Comparison of ENCODE assay signal across 23 cellular contexts in genomic region chr2:106167067-106167466, GRCh38. TPM values are rescaled to one million over a fixed set of nuclear protein-coding genes. Genes with fewer than 3 reads are reported as not detected.
A peak's percentile ranks its signal among the peaks of the same experiment; 100 is the strongest.
DNase-seq lines count a peak whose midpoint lies in the region; ATAC-seq and TF ChIP-seq lines count a peak whose summit lies in the region.
"Had no signal": no experiment of that assay in that cellular context is flagged by ENCODE, and none has a peak within 500 bp of the region (broad histone marks: within the 10 kb centered on the region; RNA-seq: fewer than 3 reads in every experiment).

No MANE protein-coding gene starts in this region.

- H3K27me3 ChIP-seq in GM23338 (ENCODE audit: insufficient read depth) (no peaks in the 10 kb centered on the region), MM.1S (replicated peaks; ENCODE audit: insufficient read depth, low read length) (no peaks in the 10 kb centered on the region)
- H3K27me3 ChIP-seq: dorsolateral prefrontal cortex had no signal

- DNase-seq in activated naive CD4-positive, alpha-beta T cell treated with anti-CD3 and anti-CD28 coated beads, Interleukin-2, amount 10 ng/mL, durations not matched to agents 7 days and 5 days = no peak
- no peak for DNase-seq in activated naive CD4-positive, alpha-beta T cell (lab: John Stamatoyannopoulos, UW)
- DNase-seq in GM23338 (ENCODE audit: low spot score) = no peak
- no peak for DNase-seq in activated naive CD4-positive, alpha-beta T cell treated with anti-CD3 and anti-CD28 coated beads, Interleukin-2, amount 50 U/mL, for 72 hours (ENCODE audit: low spot score in 2 of 2)
- no peak for DNase-seq in stimulated activated effector memory CD8-positive, alpha-beta T cell treated with anti-CD3 and anti-CD28 coated beads, Interleukin-12 subunit alpha, Interleukin-12 subunit beta, amount 100 ng/mL, for 72 hours (ENCODE audit: low spot score in 2 of 2)
- no peak for DNase-seq in MM.1S
- no peak for DNase-seq in stimulated activated CD4-positive, alpha-beta T cell treated with anti-CD3 and anti-CD28 coated beads, Interleukin-4, amount 100 ng/mL, for 1 hour
- DNase-seq in NCI-H2227 treated with DMSO at 0.1 percent for 48 hours (lab: John Stamatoyannopoulos, UW) = no peak
- DNase-seq: activated B cell treated with CpG ODN at 0.5 μM for 24 hours; activated CD8-positive, alpha-beta T cell treated with anti-CD3 and anti-CD28 coated beads for 36 hours; activated naive CD8-positive, alpha-beta T cell treated with anti-CD3 and anti-CD28 coated beads, Interleukin-2, amount 10 ng/mL, durations not matched to agents 7 days and 5 days; activated T-cell treated with anti-CD3 and anti-CD28 coated beads for 4 hours; C1 segment of cervical spinal cord; dorsolateral prefrontal cortex; Kasumi-1; NCI-H1092; NCI-H2029; OCI-M1; stimulated activated CD4-positive, alpha-beta T cell treated with anti-CD3 and anti-CD28 coated beads, Interleukin-1b, Interleukin-23, amount 100 ng/mL, for 48 hours; substantia nigra; T-helper 9 cell had no signal

- H3K79me2 ChIP-seq in GM23338 (replicated peaks; ENCODE audit: insufficient read depth) (peaks cover 73% of the 10 kb centered on the region), MM.1S (ENCODE audit: low read length) (peaks cover 4% of the 10 kb centered on the region; the same call in 1 of the 2 replicates)

- H3K36me3 ChIP-seq in GM23338 (ENCODE audit: insufficient read depth) (peaks cover 4% of the 10 kb centered on the region; the same call in 1 of the 2 replicates), MM.1S (replicated peaks; ENCODE audit: insufficient read depth, low read length) (no peaks in the 10 kb centered on the region)

- H3K4me1 ChIP-seq in GM23338 (ENCODE audit: insufficient read depth) = peaks cover 62% of the 10 kb centered on the region
- H3K4me1 ChIP-seq in MM.1S (ENCODE audit: low read length) = no peaks in the 10 kb centered on the region

- ATAC-seq in GM23338 = no peak
- ATAC-seq in activated naive CD4-positive, alpha-beta T cell treated with anti-CD3 and anti-CD28 coated beads, Interleukin-2, amount 50 U/mL, for 72 hours = no peak
- no peak for ATAC-seq in stimulated activated effector memory CD8-positive, alpha-beta T cell treated with anti-CD3 and anti-CD28 coated beads, Interleukin-12 subunit alpha, Interleukin-12 subunit beta, amount 100 ng/mL, for 72 hours
- ATAC-seq: activated CD8-positive, alpha-beta T cell treated with anti-CD3 and anti-CD28 coated beads for 36 hours had no signal

- H3K4me3 ChIP-seq in GM23338 = no peak overlapping the region
- no peak overlapping the region for H3K4me3 ChIP-seq in MM.1S (ENCODE audit: low read length)
- H3K4me3 ChIP-seq: dorsolateral prefrontal cortex, HAP-1, lung had no signal

- no peak for TF ChIP-seq CTCF in GM23338 (conservative IDR thresholded peaks at IDR 0.05; ENCODE audit: low read depth in 2 of 2)
- no peak for TF ChIP-seq CTCF in MM.1S (IDR thresholded peaks at IDR 0.05; ENCODE audit: low read length)

- no peaks in the 10 kb centered on the region for H3K9me3 ChIP-seq in MM.1S (replicated peaks; ENCODE audit: insufficient read depth, low read length)
- H3K9me3 ChIP-seq: HAP-1 had no signal

- H3K9me3 Mint-ChIP-seq in activated naive CD4-positive, alpha-beta T cell treated with anti-CD3 and anti-CD28 coated beads, Interleukin-2, amount 10 ng/mL, durations not matched to agents 7 days and 5 days = no peaks in the 10 kb centered on the region
- no peaks in the 10 kb centered on the region for H3K9me3 Mint-ChIP-seq in GM23338
- no peaks in the 10 kb centered on the region for H3K9me3 Mint-ChIP-seq in activated naive CD4-positive, alpha-beta T cell treated with anti-CD3 and anti-CD28 coated beads, Interleukin-2, amount 50 U/mL, for 72 hours
- no peaks in the 10 kb centered on the region for H3K9me3 Mint-ChIP-seq in stimulated activated effector memory CD8-positive, alpha-beta T cell treated with anti-CD3 and anti-CD28 coated beads, Interleukin-12 subunit alpha, Interleukin-12 subunit beta, amount 100 ng/mL, for 72 hours
- H3K9me3 Mint-ChIP-seq: activated B cell treated with CpG ODN at 0.5 μM for 24 hours; activated CD8-positive, alpha-beta T cell treated with anti-CD3 and anti-CD28 coated beads for 36 hours had no signal

- no peaks in the 10 kb centered on the region; the same call in none of the 2 replicates for H4K20me1 ChIP-seq in GM23338 (replicated peaks; ENCODE audit: insufficient read depth)
- H4K20me1 ChIP-seq in MM.1S (ENCODE audit: insufficient read depth, low read length) = no peaks in the 10 kb centered on the region

- no peak overlapping the region for H3K9ac ChIP-seq in MM.1S (ENCODE audit: low read length)

- H3K4me1 Mint-ChIP-seq in activated naive CD4-positive, alpha-beta T cell treated with anti-CD3 and anti-CD28 coated beads, Interleukin-2, amount 10 ng/mL, durations not matched to agents 7 days and 5 days = peaks cover 59% of the 10 kb centered on the region
- peaks cover 60% of the 10 kb centered on the region for H3K4me1 Mint-ChIP-seq in GM23338
- peaks cover 37% of the 10 kb centered on the region for H3K4me1 Mint-ChIP-seq in stimulated activated effector memory CD8-positive, alpha-beta T cell treated with anti-CD3 and anti-CD28 coated beads, Interleukin-12 subunit alpha, Interleukin-12 subunit beta, amount 100 ng/mL, for 72 hours

- H3K4me3 Mint-ChIP-seq in activated naive CD4-positive, alpha-beta T cell treated with anti-CD3 and anti-CD28 coated beads, Interleukin-2, amount 10 ng/mL, durations not matched to agents 7 days and 5 days = no peak overlapping the region
- no peak overlapping the region for H3K4me3 Mint-ChIP-seq in GM23338
- H3K4me3 Mint-ChIP-seq in stimulated activated effector memory CD8-positive, alpha-beta T cell treated with anti-CD3 and anti-CD28 coated beads, Interleukin-12 subunit alpha, Interleukin-12 subunit beta, amount 100 ng/mL, for 72 hours = no peak overlapping the region
- H3K4me3 Mint-ChIP-seq: activated B cell treated with CpG ODN at 0.5 μM for 24 hours; activated CD8-positive, alpha-beta T cell treated with anti-CD3 and anti-CD28 coated beads for 36 hours; activated naive CD8-positive, alpha-beta T cell treated with anti-CD3 and anti-CD28 coated beads, Interleukin-2, amount 10 ng/mL, durations not matched to agents 7 days and 5 days had no signal

- CTCF ChIA-PET in activated naive CD4-positive, alpha-beta T cell treated with anti-CD3 and anti-CD28 coated beads, Interleukin-2, amount 10 ng/mL, durations not matched to agents 7 days and 5 days (lab: Charles Lee) = interaction anchor here (1.4 kb wide), 1 partner anchor 58 kb away, joined by 3 read pairs; no protein-coding TSS in a partner anchor

- H3K9me2 ChIP-seq in GM23338 (ENCODE audit: insufficient read depth) (0 out of 2 replicates have a peak, but pooled peaks cover 6% of the 10 kb centered on the region), MM.1S (replicated peaks; ENCODE audit: insufficient read depth, low read length) (no peaks in the 10 kb centered on the region)

- H3F3A ChIP-seq in GM23338 (replicated peaks; ENCODE audit: low read depth) (no peaks in the 10 kb centered on the region), MM.1S (ENCODE audit: insufficient read depth, low read length) (no peaks in the 10 kb centered on the region)

- H3K36me3 Mint-ChIP-seq in activated naive CD4-positive, alpha-beta T cell treated with anti-CD3 and anti-CD28 coated beads, Interleukin-2, amount 10 ng/mL, durations not matched to agents 7 days and 5 days = peaks cover 40% of the 10 kb centered on the region
- H3K36me3 Mint-ChIP-seq in GM23338 (ENCODE audit: low read depth) = peaks cover 13% of the 10 kb centered on the region; the same call in 2 of the 3 replicates
- peaks cover 5 to 32% of the 10 kb centered on the region in 2 donors for H3K36me3 Mint-ChIP-seq in activated naive CD4-positive, alpha-beta T cell treated with anti-CD3 and anti-CD28 coated beads, Interleukin-2, amount 50 U/mL, for 72 hours
- H3K36me3 Mint-ChIP-seq in stimulated activated effector memory CD8-positive, alpha-beta T cell treated with anti-CD3 and anti-CD28 coated beads, Interleukin-12 subunit alpha, Interleukin-12 subunit beta, amount 100 ng/mL, for 72 hours = peaks cover 12% of the 10 kb centered on the region

- H3K4me2 ChIP-seq in GM23338 (no peak overlapping the region; the same call in 1 of the 2 replicates), MM.1S (ENCODE audit: low read depth, low read length) (no peak overlapping the region)

- peak overlapping the region; percentile 3 for H3K27ac Mint-ChIP-seq in activated naive CD4-positive, alpha-beta T cell treated with anti-CD3 and anti-CD28 coated beads, Interleukin-2, amount 10 ng/mL, durations not matched to agents 7 days and 5 days
- no peak overlapping the region for H3K27ac Mint-ChIP-seq in GM23338
- peak overlapping the region; percentile 51 to 69 for H3K27ac Mint-ChIP-seq in activated naive CD4-positive, alpha-beta T cell treated with anti-CD3 and anti-CD28 coated beads, Interleukin-2, amount 50 U/mL, for 72 hours
- H3K27ac Mint-ChIP-seq in stimulated activated effector memory CD8-positive, alpha-beta T cell treated with anti-CD3 and anti-CD28 coated beads, Interleukin-12 subunit alpha, Interleukin-12 subunit beta, amount 100 ng/mL, for 72 hours = peak overlapping the region; percentile 69
- H3K27ac Mint-ChIP-seq: activated B cell treated with CpG ODN at 0.5 μM for 24 hours had no signal

- H2AFZ ChIP-seq in GM23338 = no peak overlapping the region
- no peak overlapping the region for H2AFZ ChIP-seq in MM.1S (ENCODE audit: low read length)

- H3K27ac ChIP-seq in GM23338 (ENCODE audit: low read depth) (peak overlapping the region; percentile 86; the same call in 1 of the 2 replicates), MM.1S (ENCODE audit: low read length) (no peak overlapping the region)
- H3K27ac ChIP-seq: dorsolateral prefrontal cortex had no signal

- no peaks in the 10 kb centered on the region for H3K27me3 Mint-ChIP-seq in activated naive CD4-positive, alpha-beta T cell treated with anti-CD3 and anti-CD28 coated beads, Interleukin-2, amount 10 ng/mL, durations not matched to agents 7 days and 5 days
- H3K27me3 Mint-ChIP-seq in GM23338 (ENCODE audit: insufficient read depth, low read depth, poor library complexity) = peaks cover 5% of the 10 kb centered on the region
- H3K27me3 Mint-ChIP-seq: activated B cell treated with CpG ODN at 0.5 μM for 24 hours; activated CD8-positive, alpha-beta T cell treated with anti-CD3 and anti-CD28 coated beads for 36 hours; activated naive CD8-positive, alpha-beta T cell treated with anti-CD3 and anti-CD28 coated beads, Interleukin-2, amount 10 ng/mL, durations not matched to agents 7 days and 5 days had no signal

TF ChIP-seq in GM23338, 12 proteins besides CTCF, POLR2A, EP300 and RAD21 (continues in another document):
- TF ChIP-seq ZNF331 (CRISPR knock-in tag; IDR thresholded peaks at IDR 0.05; ENCODE audit: low read depth) (no peak), NANOG (IDR thresholded peaks at IDR 0.05; ENCODE audit: borderline replicate concordance) (no peak), JUNB (IDR thresholded peaks at IDR 0.05; ENCODE audit: unreplicated experiment) (no peak), ZNF114 (CRISPR knock-in tag; IDR thresholded peaks at IDR 0.05) (no peak), EZH2 (IDR thresholded peaks at IDR 0.05; ENCODE audit: low read depth, unreplicated experiment) (no peak)

RNA-seq across cellular contexts. Expression of gene UXS1, which starts 27.0 kb away (rescaled TPM):
- total RNA-seq in GM23338 (2014; rRNA removed; shearing (Covaris generic)) = 50.2 and 131 TPM in 2 replicates
- polyA plus RNA-seq in GM23338 (2016; fragmentation: Nextera tagmentation; extraction: Ambion mirVana) = 38.4 and 48.7 TPM in 2 replicates
- total RNA-seq in activated naive CD4-positive, alpha-beta T cell treated with anti-CD3 and anti-CD28 coated beads, Interleukin-2, amount 50 U/mL, for 72 hours = 10 to 100 TPM; 37.0 to 59.5 TPM
